Comparison of ENCODE assay signal across 9 cellular contexts in the genomic region with DNA sequence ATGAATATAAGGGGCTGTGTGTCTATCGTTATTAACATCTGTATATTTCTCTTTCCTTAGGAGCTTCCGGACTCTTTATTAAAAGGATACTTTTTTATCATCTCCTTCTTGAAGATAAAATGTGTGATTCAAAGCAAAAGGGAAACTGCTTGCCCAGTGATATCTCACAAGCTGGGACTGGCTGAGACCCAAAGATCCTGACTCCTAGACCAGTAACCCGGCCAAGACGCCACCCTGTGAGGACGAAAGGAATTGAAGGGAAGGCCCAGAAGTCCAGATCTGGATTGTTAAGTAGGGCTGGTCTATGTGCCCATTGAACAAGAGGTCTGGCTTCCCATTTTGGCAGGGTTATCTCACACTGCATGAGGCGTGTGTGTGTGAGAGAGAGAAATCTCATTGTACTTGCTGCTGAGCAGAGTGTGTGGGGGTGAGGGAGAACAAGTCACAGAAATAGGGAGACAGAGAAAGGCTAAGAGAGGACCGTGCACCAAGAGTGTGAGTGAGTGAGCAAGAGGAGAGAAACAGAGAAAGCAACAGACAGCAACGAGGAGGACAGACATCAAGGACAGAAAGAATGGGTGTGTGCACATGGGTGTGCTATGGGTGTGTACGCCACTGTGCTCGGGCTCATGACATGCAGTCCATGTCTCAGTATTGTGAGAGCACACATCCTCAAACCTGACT.
DNase-seq lines count a peak whose midpoint lies in the region; ATAC-seq, FAIRE-seq and TF ChIP-seq lines count a peak whose summit lies in the region.
"Had no signal": no experiment of that assay in that cellular context is flagged by ENCODE, and none has a peak within 500 bp of the region (broad histone marks: within the 10 kb centered on the region; RNA-seq: fewer than 3 reads in every experiment).

No MANE protein-coding gene starts in this region.

- H3K4me3 ChIP-seq in ascending aorta (no peak overlapping the region), right cardiac atrium (ENCODE audit: low read length) (no peak overlapping the region), small intestine (ENCODE audit: low read depth in 1 of 2, low read length in 2 of 2) (no peak overlapping the region), prostate gland (no peak overlapping the region)

- intact Hi-C loops in ascending aorta (cut with DNase I) (loop anchor here (1.0 to 2.0 kb wide), 2 partner anchors 76 to 182 kb away; partner anchors contain the start of gene PLXNA4), right cardiac atrium (cut with DNase I) (loop anchor here in 2 of 4 donors (5.0 to 10.0 kb wide), 3 partner anchors 74 to 179 kb away; partner anchors contain the start of gene PLXNA4 (in 1 of the 2)), prostate gland (cut with DNase I) (no loop called here)

- H3K36me3 ChIP-seq in ascending aorta (no peaks in the 10 kb centered on the region), small intestine (ENCODE audit: control insufficient read depth in 2 of 2, insufficient read depth in 2 of 2, low read length in 2 of 2) (no peaks in the 10 kb centered on the region), prostate gland (no peaks in the 10 kb centered on the region)

- H3K27me3 ChIP-seq in ascending aorta = no peaks in the 10 kb centered on the region
- H3K27me3 ChIP-seq in right cardiac atrium (ENCODE audit: control insufficient read depth, insufficient read depth) = no peaks in the 10 kb centered on the region
- H3K27me3 ChIP-seq in small intestine (ENCODE audit: control insufficient read depth in 2 of 2, insufficient read depth in 2 of 2, low read length in 2 of 2) = no peaks in the 10 kb centered on the region
- no peaks in the 10 kb centered on the region for H3K27me3 ChIP-seq in prostate gland (replicated peaks; ENCODE audit: insufficient read depth)

- TF ChIP-seq POLR2A in prostate gland (IDR thresholded peaks at IDR 0.05) = no peak

- H3K9me3 ChIP-seq in ascending aorta = no peaks in the 10 kb centered on the region
- H3K9me3 ChIP-seq in right cardiac atrium (ENCODE audit: control insufficient read depth, low read length) = no peaks in the 10 kb centered on the region
- H3K9me3 ChIP-seq in small intestine (ENCODE audit: control insufficient read depth, low read depth) = no peaks in the 10 kb centered on the region
- H3K9me3 ChIP-seq in prostate gland = no peaks in the 10 kb centered on the region

- ATAC-seq in right cardiac atrium (peak; percentile 87 to 90), HG03159 (IDR thresholded peaks at IDR 0.05; ENCODE audit: unreplicated experiment) (no peak)

- WGBS in right cardiac atrium = 25% methylated on average over 10 of the region's 10 CpGs
- 36 to 55% (median 42%) methylated on average over 10 of the region's 10 CpGs for WGBS in small intestine, 3 donors
- 63% methylated on average over 10 of the region's 10 CpGs for WGBS in prostate gland

- H3K4me1 ChIP-seq in ascending aorta (peaks cover 0 to 8% of the 10 kb centered on the region in 2 donors), right cardiac atrium (ENCODE audit: control insufficient read depth, insufficient read depth, low read length) (peaks cover 14% of the 10 kb centered on the region), small intestine (ENCODE audit: control insufficient read depth in 2 of 2, insufficient read depth in 1 of 2, low read depth in 1 of 2, low read length in 1 of 2) (no peaks in the 10 kb centered on the region), prostate gland (replicated peaks) (no peaks in the 10 kb centered on the region)

- FAIRE-seq in small intestine (lab: Jason Lieb, UNC) = no peak

- TF ChIP-seq CTCF in ascending aorta (IDR thresholded peaks at IDR 0.05) (peak; percentile 58 to 66 (median 64)), prostate gland (IDR thresholded peaks at IDR 0.05) (peak in 1 of 4 experiments; percentile 17)

- H3K27ac ChIP-seq in ascending aorta = no peak overlapping the region
- H3K27ac ChIP-seq in right cardiac atrium (ENCODE audit: low read length) = peak overlapping the region; percentile 38
- no peak overlapping the region for H3K27ac ChIP-seq in small intestine (ENCODE audit: low read depth in 1 of 2, low read length in 1 of 2)
- no peak overlapping the region for H3K27ac ChIP-seq in prostate gland

- DNase-seq in HCEC 1CT = peak; percentile 11
- peak in 1 of 2 donors; percentile 86 for DNase-seq in ascending aorta (ENCODE audit: low spot score in 2 of 2)
- DNase-seq in right cardiac atrium = peak; percentile 86 to 92 (median 86)
- DNase-seq in small intestine = peak; percentile 48
- DNase-seq in prostate gland (ENCODE audit: low spot score) = no peak
- no peak for DNase-seq in NCI-H2171 treated with DMSO at 0.1 percent for 48 hours (lab: John Stamatoyannopoulos, UW)
- DNase-seq in central memory CD4-positive, alpha-beta T cell = no peak
- DNase-seq: naive B cell had no signal

Comparison
In these comparisons a context has a peak if more than half of its experiments do, and no peak if none do; other contexts are left out.
1. DNase-seq: peak in HCEC 1CT (single experiment), right cardiac atrium (3 of 3) and small intestine (single experiment); none in prostate gland (single experiment), NCI-H2171 treated with DMSO at 0.1 percent for 48 hours (single experiment) and central memory CD4-positive, alpha-beta T cell (single experiment).